Comparison of ENCODE assay signal across 8 cellular contexts in the genomic region with DNA sequence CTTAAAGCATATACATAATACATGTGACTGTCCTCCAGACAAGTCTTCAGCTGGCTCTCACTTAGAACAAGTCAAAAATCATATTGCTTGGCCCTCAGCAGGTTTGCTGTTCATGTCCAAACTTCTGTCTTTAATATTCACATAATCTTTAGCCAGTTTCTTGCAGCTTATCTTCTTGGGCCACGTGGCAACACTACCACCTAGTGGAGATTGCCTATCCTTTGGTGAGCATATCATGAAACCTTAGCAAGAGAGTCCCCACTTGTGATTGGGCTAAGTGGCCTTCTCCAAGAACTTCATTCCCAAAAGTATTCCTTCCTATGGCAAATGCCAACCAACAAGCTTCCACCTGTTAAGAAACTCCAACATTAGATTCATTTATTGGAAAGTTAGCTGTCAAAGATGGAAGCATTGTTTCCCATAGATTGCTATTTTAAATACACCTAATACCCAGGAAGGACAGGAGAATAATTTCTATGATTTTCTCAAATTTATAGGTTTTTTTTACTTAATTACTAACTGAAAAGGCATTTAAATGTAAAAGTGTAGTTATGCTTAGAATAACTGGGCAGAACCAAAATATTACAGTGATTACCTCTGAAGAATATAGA.
DNase-seq lines count a peak whose midpoint lies in the region; ATAC-seq and TF ChIP-seq lines count a peak whose summit lies in the region.

No MANE protein-coding gene starts in this region.

- ATAC-seq in GM18499 (IDR thresholded peaks at IDR 0.05; ENCODE audit: insufficient read depth, unreplicated experiment), result peak; percentile 74
- peak; percentile 82 for ATAC-seq in HG02798 (IDR thresholded peaks at IDR 0.05; ENCODE audit: poor library complexity, unreplicated experiment)
- no peak for ATAC-seq in activated CD4-positive, CD25-positive, alpha-beta regulatory T cell treated with anti-CD3 and anti-CD28 coated beads, Interleukin-2, amount 50 U/mL, for 24 hours

- TF ChIP-seq CTCF in BE2C (IDR thresholded peaks at IDR 0.05; ENCODE audit: low read depth, low read length) (peak; percentile 98), right atrium auricular region (IDR thresholded peaks at IDR 0.05) (peak; percentile 52 to 71)

- H3K9me3 ChIP-seq in BE2C, result no peaks in the 10 kb centered on the region
- H3K9me3 ChIP-seq in right atrium auricular region, result no peaks in the 10 kb centered on the region

- DNase-seq in BE2C (peak; percentile 79), NCI-H2029 (lab: John Stamatoyannopoulos, UW) (peak; percentile 26), right atrium auricular region (ENCODE audit: low spot score) (no peak)
- peak; percentile 57 for DNase-seq in activated CD8-positive, alpha-beta memory T cell treated with anti-CD3 and anti-CD28 coated beads, Interleukin-2, amount 50 U/mL, for 48 hours
- DNase-seq in stimulated activated CD4-positive, alpha-beta T cell treated with anti-CD3 and anti-CD28 coated beads, Interleukin-1b, Interleukin-23, amount 100 ng/mL, for 48 hours, result peak; percentile 19

- H3K27ac ChIP-seq in right atrium auricular region, result no peak overlapping the region

- H3K4me1 ChIP-seq in BE2C, result no peaks in the 10 kb centered on the region
- H3K4me1 ChIP-seq in right atrium auricular region, result no peaks in the 10 kb centered on the region

- H3K27me3 ChIP-seq in BE2C, result no peaks in the 10 kb centered on the region
- no peaks in the 10 kb centered on the region for H3K27me3 ChIP-seq in right atrium auricular region

- no peak overlapping the region for H3K4me3 ChIP-seq in BE2C (ENCODE audit: low read depth, low read length)
- no peak overlapping the region for H3K4me3 ChIP-seq in right atrium auricular region

- no peaks in the 10 kb centered on the region for H3K36me3 ChIP-seq in BE2C
- no peaks in the 10 kb centered on the region for H3K36me3 ChIP-seq in right atrium auricular region

Comparison
In these comparisons a context has a peak if more than half of its experiments do, and no peak if none do; other contexts are left out.
1. ATAC-seq: peak in GM18499 (single experiment) and HG02798 (single experiment); none in activated CD4-positive, CD25-positive, alpha-beta regulatory T cell treated with anti-CD3 and anti-CD28 coated beads, Interleukin-2, amount 50 U/mL, for 24 hours (0 of 2).